8 cellular contexts compared by ENCODE assay signal in the genomic region with DNA sequence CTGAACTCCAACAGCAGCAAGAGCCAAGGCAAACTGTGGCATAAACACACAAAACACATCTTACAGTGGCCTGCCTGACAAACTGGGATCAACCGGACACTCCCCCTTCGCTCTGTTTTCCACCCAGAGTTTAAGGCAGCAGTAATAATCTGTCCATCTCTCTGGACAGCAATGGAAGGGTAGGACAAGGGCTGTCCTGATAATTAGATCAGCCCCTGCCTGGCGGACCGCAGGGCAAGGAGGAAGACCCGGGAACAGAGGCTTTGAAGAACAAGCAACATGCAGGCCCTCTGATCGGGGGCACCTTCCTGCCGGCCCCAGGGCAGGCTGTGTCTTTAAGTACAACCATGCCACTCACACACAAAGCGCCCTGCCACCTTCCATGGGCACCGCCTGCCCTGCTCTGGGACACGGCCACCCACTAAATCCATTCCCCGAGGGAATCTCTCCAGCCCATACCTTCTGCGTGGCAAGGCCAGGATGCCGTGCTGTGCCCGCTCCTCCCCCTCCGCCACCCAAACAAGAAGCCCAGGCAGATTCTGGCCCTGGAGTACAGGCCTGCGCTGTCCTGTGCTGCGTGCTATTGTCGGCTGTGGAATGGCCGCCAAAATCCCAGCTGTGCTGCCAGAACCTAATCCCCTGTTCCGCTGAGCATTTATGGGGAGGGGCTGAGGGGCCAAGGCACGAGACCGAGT. TPM values are rescaled to one million over a fixed set of nuclear protein-coding genes. Genes with fewer than 3 reads are reported as not detected.
DNase-seq lines count a peak whose midpoint lies in the region; ATAC-seq and TF ChIP-seq lines count a peak whose summit lies in the region.

No MANE protein-coding gene starts in this region.

- peak overlapping the region; percentile 90 for H3K9ac ChIP-seq in SK-N-MC (ENCODE audit: insufficient read length)
- H3K9ac ChIP-seq in trophoblast cell (ENCODE audit: low read length): peak overlapping the region; percentile 1

- peak overlapping the region; percentile 10 for H3K4ac ChIP-seq in trophoblast cell (ENCODE audit: low read depth, low read length)

- ATAC-seq in GM21786 (IDR thresholded peaks at IDR 0.05; ENCODE audit: unreplicated experiment): no peak

- H3K27ac ChIP-seq in KOPT-K1 (ENCODE audit: low read depth, low read length, poor library complexity, severe bottlenecking) (peak overlapping the region; percentile 74), SK-N-MC (peak overlapping the region; percentile 95), ascending aorta (peak overlapping the region; percentile 97), left ventricle myocardium inferior (replicated peaks) (peak overlapping the region; percentile 98), trophoblast cell (ENCODE audit: low read depth, low read length) (peak overlapping the region; percentile 75)

- peak overlapping the region; percentile 67 for H4K91ac ChIP-seq in trophoblast cell (ENCODE audit: low read depth, low read length)

- peak overlapping the region; percentile 59 for H3K14ac ChIP-seq in trophoblast cell (ENCODE audit: low read length)

- H3K27me3 ChIP-seq in ascending aorta: no peaks in the 10 kb centered on the region
- no peaks in the 10 kb centered on the region for H3K27me3 ChIP-seq in left ventricle myocardium inferior (ENCODE audit: low read depth)
- H3K27me3 ChIP-seq in trophoblast cell (ENCODE audit: insufficient read depth, low read length): no peaks in the 10 kb centered on the region

- H2AK5ac ChIP-seq in trophoblast cell (ENCODE audit: low read length): peak overlapping the region; percentile 51

- DNase-seq in DMS53 treated with DMSO at 0.1 percent for 48 hours (lab: John Stamatoyannopoulos, UW; ENCODE audit: unreplicated experiment) (peak; percentile 80), SK-N-MC (ENCODE audit: low read depth, low spot score) (no peak), ascending aorta (ENCODE audit: low spot score in 2 of 2) (peak; percentile 39 to 85), left ventricle myocardium inferior (peak; percentile 81), trophoblast cell (no peak), NOMO-1 (lab: John Stamatoyannopoulos, UW; ENCODE audit: unreplicated experiment in 2 of 2) (no peak)

- no CpG with 5 or more reads among the region's 22 CpGs for WGBS in trophoblast cell (ENCODE audit: extremely low coverage, insufficient coverage, insufficient read length)

- H4K12ac ChIP-seq in trophoblast cell (ENCODE audit: low read depth, low read length): peak overlapping the region; percentile 83

- H2BK120ac ChIP-seq in trophoblast cell (ENCODE audit: insufficient read depth, low read length, poor library complexity): peak overlapping the region; percentile 49

- peak overlapping the region; percentile 71 for H3K4me2 ChIP-seq in trophoblast cell (ENCODE audit: low read length)

- peak overlapping the region; percentile 32 for H2AFZ ChIP-seq in trophoblast cell (ENCODE audit: insufficient read depth, low read length, poor library complexity)

- H3K4me1 ChIP-seq in ascending aorta: peaks cover 8 to 41% of the 10 kb centered on the region in 2 donors
- peaks cover 56% of the 10 kb centered on the region for H3K4me1 ChIP-seq in left ventricle myocardium inferior
- peaks cover 23% of the 10 kb centered on the region in 2 experiments for H3K4me1 ChIP-seq in trophoblast cell (ENCODE audit: control insufficient read depth in 1 of 2, insufficient read depth in 2 of 2, low read length in 2 of 2)

- H3K9me3 ChIP-seq in KOPT-K1 (ENCODE audit: insufficient read depth, low read length, poor library complexity, severe bottlenecking) (no peaks in the 10 kb centered on the region), SK-N-MC (ENCODE audit: low read depth, low read length) (no peaks in the 10 kb centered on the region), ascending aorta (no peaks in the 10 kb centered on the region), left ventricle myocardium inferior (replicated peaks) (no peaks in the 10 kb centered on the region), trophoblast cell (ENCODE audit: insufficient read depth, low read depth, low read length) (no peaks in the 10 kb centered on the region)

- H2BK5ac ChIP-seq in trophoblast cell (ENCODE audit: low read depth, low read length, poor library complexity): peak overlapping the region; percentile 11

- H3K36me3 ChIP-seq in KOPT-K1 (ENCODE audit: insufficient read depth, low read length) (peaks cover 16% of the 10 kb centered on the region; the same call in 1 of the 2 replicates), SK-N-MC (ENCODE audit: insufficient read depth, low read length) (peaks cover 2% of the 10 kb centered on the region; the same call in 1 of the 2 replicates), ascending aorta (no peaks in the 10 kb centered on the region), left ventricle myocardium inferior (no peaks in the 10 kb centered on the region), trophoblast cell (ENCODE audit: control insufficient read depth in 1 of 2, insufficient read depth in 2 of 2, low read length in 2 of 2) (peaks cover 2% of the 10 kb centered on the region in 2 experiments)

- peak overlapping the region; percentile 56 for H2BK12ac ChIP-seq in trophoblast cell (ENCODE audit: low read length)

- peaks cover 14% of the 10 kb centered on the region for H3K79me2 ChIP-seq in trophoblast cell (ENCODE audit: control insufficient read depth, insufficient read depth, low read length, poor library complexity)

- H3K79me1 ChIP-seq in trophoblast cell (ENCODE audit: low read length): peaks cover 14% of the 10 kb centered on the region

- H3K4me3 ChIP-seq in SK-N-MC: peak overlapping the region; percentile 83
- H3K4me3 ChIP-seq in ascending aorta: peak overlapping the region; percentile 59 to 68
- H3K4me3 ChIP-seq in left ventricle myocardium inferior: peak overlapping the region; percentile 76
- peak overlapping the region; percentile 69 for H3K4me3 ChIP-seq in trophoblast cell (ENCODE audit: low read depth, low read length)

- intact Hi-C loops in ascending aorta (cut with DNase I) (loop anchor here (1.0 to 2.0 kb wide), 3 partner anchors 29 to 71 kb away; partner anchors contain the start of genes ANAPC15 and LAMTOR1), left ventricle myocardium inferior (cut with micrococcal nuclease) (no loop called here)

- no peak for TF ChIP-seq CTCF in ascending aorta (IDR thresholded peaks at IDR 0.05)
- TF ChIP-seq CTCF in left ventricle myocardium inferior (IDR thresholded peaks at IDR 0.05; ENCODE audit: borderline replicate concordance): no peak

- H3K18ac ChIP-seq in trophoblast cell (ENCODE audit: low read length): peak overlapping the region; percentile 5

- H3K23ac ChIP-seq in trophoblast cell (ENCODE audit: low read length): no peak overlapping the region

- peak overlapping the region; percentile 30 for H4K8ac ChIP-seq in trophoblast cell (ENCODE audit: low read depth, low read length)

RNA-seq across cellular contexts. Expression of gene NUMA1, which starts 38.8 kb away (rescaled TPM):
- total RNA-seq in ascending aorta (289 TPM), left ventricle myocardium inferior (82.5 TPM)
- 86.2 and 86.4 TPM in 2 replicates for polyA plus RNA-seq in trophoblast cell (2013)

RNA-seq across cellular contexts. Expression of gene LRRC51, which starts 39.1 kb away (rescaled TPM):
- total RNA-seq in ascending aorta (12.9 TPM), left ventricle myocardium inferior (3.5 TPM)
- polyA plus RNA-seq in trophoblast cell (2013): 3.8 and 4.1 TPM in 2 replicates

RNA-seq across cellular contexts. Expression of gene IL18BP, which starts 42.8 kb away (rescaled TPM):
- total RNA-seq in ascending aorta (5.0 TPM), left ventricle myocardium inferior (4.9 TPM)
- 4.6 TPM in 2 replicates for polyA plus RNA-seq in trophoblast cell (2013)

Comparison
In these comparisons a context has a peak if more than half of its experiments do, and no peak if none do; other contexts are left out.
1. DNase-seq: peak in DMS53 treated with DMSO at 0.1 percent for 48 hours (single experiment), ascending aorta (2 of 2) and left ventricle myocardium inferior (single experiment); none in SK-N-MC (single experiment), trophoblast cell (0 of 2) and NOMO-1 (0 of 2).
2. Peak in every context shown above with its lines, with median percentiles within 50 percentile points of each other: H3K27ac ChIP-seq and H3K4me3 ChIP-seq.